ENCODE assay signal across 1 cellular context in genomic region chr19:19663292-19664120, GRCh38.
TF ChIP-seq lines count a peak whose summit lies in the region.

ATP13A1 (minus strand) TSS chr19:19663676; CDS start chr19:19663666, 10 bp downstream.

TF ChIP-seq in HCT116, 20 proteins besides CTCF, POLR2A, EP300 and RAD21 (continued from another document):
- peak; percentile 73 for TF ChIP-seq MAX (IDR thresholded peaks at IDR 0.05)
- peak; percentile 44 for TF ChIP-seq SIN3A (IDR thresholded peaks at IDR 0.05; ENCODE audit: low read depth)
